8 cellular contexts compared by ENCODE assay signal in the genomic region with DNA sequence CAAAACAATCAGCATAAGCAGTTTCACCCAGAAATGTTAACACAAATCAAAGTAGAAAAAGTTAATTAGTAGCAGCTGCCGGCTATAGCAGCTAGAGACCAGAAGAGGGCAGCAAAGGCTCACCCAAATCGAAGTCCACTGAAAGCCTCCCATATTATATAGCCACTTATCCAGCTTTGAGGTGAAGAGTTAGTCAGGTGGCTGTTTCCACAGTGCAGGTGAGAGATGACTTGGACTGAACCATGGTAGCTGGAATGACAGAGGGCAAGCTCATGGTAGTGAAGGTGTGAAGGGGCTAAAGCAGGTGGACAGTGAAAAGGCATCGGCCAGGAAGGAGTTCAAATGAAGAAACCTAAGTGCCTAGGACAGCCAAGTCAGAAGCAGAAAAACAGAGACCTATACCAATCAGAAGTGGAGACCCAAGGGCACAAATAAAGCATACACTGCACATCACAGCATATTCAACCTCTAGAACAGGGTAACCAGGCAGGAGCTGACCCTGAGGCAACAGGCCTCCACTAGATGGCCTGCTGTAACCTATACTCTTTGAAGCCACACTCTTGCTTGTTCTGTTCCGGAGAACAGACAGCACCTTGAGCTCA. TPM values are rescaled to one million over a fixed set of nuclear protein-coding genes. Genes with fewer than 3 reads are reported as not detected.
DNase-seq lines count a peak whose midpoint lies in the region; ATAC-seq and TF ChIP-seq lines count a peak whose summit lies in the region.

No MANE protein-coding gene starts in this region.

- H3K27me3 ChIP-seq in neural progenitor cell (no peaks in the 10 kb centered on the region), tibial artery (no peaks in the 10 kb centered on the region)

- no peaks in the 10 kb centered on the region for H3K9me3 Mint-ChIP-seq in activated T-helper 1 cell treated with anti-CD3 and anti-CD28 coated beads, Interleukin-12 subunit alpha, Interleukin-12 subunit beta, Interleukin-2, Interleukin-4 antibody, amounts not matched to agents 30 ng/mL and 10 ng/mL and 1 ng/mL, durations not matched to agents 14 hours and 24 hours and 36 hours
- H3K9me3 Mint-ChIP-seq in neural progenitor cell, result no peaks in the 10 kb centered on the region

- no peak overlapping the region for H3K4me2 ChIP-seq in neural progenitor cell

- no peak overlapping the region for H3K9ac ChIP-seq in neural progenitor cell

- no peak for ATAC-seq in GM18861 (IDR thresholded peaks at IDR 0.05; ENCODE audit: unreplicated experiment)

- H3K4me3 ChIP-seq in fibroblast of pulmonary artery (replicated peaks; ENCODE audit: low read depth, low read length) (no peak overlapping the region), neural progenitor cell (no peak overlapping the region), tibial artery (no peak overlapping the region)

- no peak overlapping the region for H3K4me3 Mint-ChIP-seq in activated T-helper 1 cell treated with anti-CD3 and anti-CD28 coated beads, Interleukin-12 subunit alpha, Interleukin-12 subunit beta, Interleukin-2, Interleukin-4 antibody, amounts not matched to agents 30 ng/mL and 10 ng/mL and 1 ng/mL, durations not matched to agents 14 hours and 24 hours and 36 hours
- H3K4me3 Mint-ChIP-seq in neural progenitor cell, result peak overlapping the region; percentile 48

- H3K4me1 Mint-ChIP-seq in activated T-helper 1 cell treated with anti-CD3 and anti-CD28 coated beads, Interleukin-12 subunit alpha, Interleukin-12 subunit beta, Interleukin-2, Interleukin-4 antibody, amounts not matched to agents 30 ng/mL and 10 ng/mL and 1 ng/mL, durations not matched to agents 14 hours and 24 hours and 36 hours (ENCODE audit: low read depth), result peaks cover 13% of the 10 kb centered on the region
- H3K4me1 Mint-ChIP-seq in neural progenitor cell, result peaks cover 3% of the 10 kb centered on the region

- no peaks in the 10 kb centered on the region for H3K27me3 Mint-ChIP-seq in activated T-helper 1 cell treated with anti-CD3 and anti-CD28 coated beads, Interleukin-12 subunit alpha, Interleukin-12 subunit beta, Interleukin-2, Interleukin-4 antibody, amounts not matched to agents 30 ng/mL and 10 ng/mL and 1 ng/mL, durations not matched to agents 14 hours and 24 hours and 36 hours (ENCODE audit: insufficient read depth)
- H3K27me3 Mint-ChIP-seq in neural progenitor cell (ENCODE audit: insufficient read depth, low read depth), result no peaks in the 10 kb centered on the region

- peaks cover 1% of the 10 kb centered on the region for H3K36me3 Mint-ChIP-seq in activated T-helper 1 cell treated with anti-CD3 and anti-CD28 coated beads, Interleukin-12 subunit alpha, Interleukin-12 subunit beta, Interleukin-2, Interleukin-4 antibody, amounts not matched to agents 30 ng/mL and 10 ng/mL and 1 ng/mL, durations not matched to agents 14 hours and 24 hours and 36 hours (ENCODE audit: low read depth)
- H3K36me3 Mint-ChIP-seq in neural progenitor cell, result peaks cover 3% of the 10 kb centered on the region

- no peak overlapping the region for H2AFZ ChIP-seq in neural progenitor cell (replicated peaks)

- peaks cover 48% of the 10 kb centered on the region for H4K20me1 ChIP-seq in neural progenitor cell (ENCODE audit: low read depth)

- H3F3A ChIP-seq in neural progenitor cell (ENCODE audit: low read depth), result peaks cover 35% of the 10 kb centered on the region

- H3K27ac Mint-ChIP-seq in activated T-helper 1 cell treated with anti-CD3 and anti-CD28 coated beads, Interleukin-12 subunit alpha, Interleukin-12 subunit beta, Interleukin-2, Interleukin-4 antibody, amounts not matched to agents 30 ng/mL and 10 ng/mL and 1 ng/mL, durations not matched to agents 14 hours and 24 hours and 36 hours, result peak overlapping the region; percentile 62
- H3K27ac Mint-ChIP-seq in neural progenitor cell, result no peak overlapping the region

- H3K36me3 ChIP-seq in neural progenitor cell, result no peaks in the 10 kb centered on the region
- no peaks in the 10 kb centered on the region for H3K36me3 ChIP-seq in tibial artery

- H3K27ac ChIP-seq in neural progenitor cell (peak overlapping the region; percentile 42), tibial artery (peak overlapping the region in 1 of 2 donors; percentile 23)

- peak; percentile 25 for DNase-seq in GDM1 (lab: John Stamatoyannopoulos, UW)
- DNase-seq in KG1 (lab: John Stamatoyannopoulos, UW), result peak; percentile 53
- peak; percentile 82 for DNase-seq in RKO (ENCODE audit: low spot score)
- peak; percentile 49 for DNase-seq in activated T-helper 1 cell treated with anti-CD3 and anti-CD28 coated beads, Interleukin-12 subunit alpha, Interleukin-12 subunit beta, Interleukin-2, Interleukin-4 antibody, amounts not matched to agents 30 ng/mL and 10 ng/mL and 1 ng/mL, durations not matched to agents 14 hours and 24 hours and 36 hours (ENCODE audit: low spot score)
- DNase-seq in fibroblast of pulmonary artery (ENCODE audit: low read depth), result peak; percentile 77
- DNase-seq in neural progenitor cell (ENCODE audit: low spot score), result peak; percentile 77
- DNase-seq in tibial artery, result peak in 1 of 2 donors; percentile 49

- intact Hi-C loops in activated T-helper 1 cell treated with anti-CD3 and anti-CD28 coated beads, Interleukin-12 subunit alpha, Interleukin-12 subunit beta, Interleukin-2, Interleukin-4 antibody, amounts not matched to agents 30 ng/mL and 10 ng/mL and 1 ng/mL, durations not matched to agents 14 hours and 24 hours and 36 hours (cut with micrococcal nuclease), result loop anchor here (1.0 to 10.0 kb wide), 7 partner anchors 43 to 582 kb away; a partner anchor contains a TSS
- intact Hi-C loops in tibial artery (cut with DNase I; ENCODE audit: low total_unique reads), result loop anchor here (2.0 kb wide), 1 partner anchor 150 kb away; no protein-coding TSS in a partner anchor

- H3K4me1 ChIP-seq in neural progenitor cell (peaks cover 15% of the 10 kb centered on the region), tibial artery (no peaks in the 10 kb centered on the region)

- TF ChIP-seq CTCF in fibroblast of pulmonary artery (IDR thresholded peaks at IDR 0.05; ENCODE audit: low read length, missing control alignments) (peak; percentile 96), neural progenitor cell (IDR thresholded peaks at IDR 0.05) (peak; percentile 91), tibial artery (IDR thresholded peaks at IDR 0.05) (peak; percentile 88 to 95)

- peaks cover 99% of the 10 kb centered on the region for H3K79me2 ChIP-seq in neural progenitor cell (ENCODE audit: low read depth)

- no peaks in the 10 kb centered on the region for H3K9me3 ChIP-seq in neural progenitor cell (ENCODE audit: low read depth)
- H3K9me3 ChIP-seq in tibial artery, result no peaks in the 10 kb centered on the region

RNA-seq across cellular contexts. Expression of a gene that starts 7.2 kb away (rescaled TPM):
- 31.5 and 35.0 TPM in 2 replicates for total RNA-seq in activated T-helper 1 cell treated with anti-CD3 and anti-CD28 coated beads, Interleukin-12 subunit alpha, Interleukin-12 subunit beta, Interleukin-2, Interleukin-4 antibody, amounts not matched to agents 30 ng/mL and 10 ng/mL and 1 ng/mL, durations not matched to agents 14 hours and 24 hours and 36 hours
- 49.8 and 63.8 TPM in 2 replicates for total RNA-seq in neural progenitor cell (ENCODE audit: low replicate concordance)
